ENCODE assay signal across 35 cellular contexts in genomic region chr11:120587299-120587698, GRCh38.
DNase-seq lines count a peak whose midpoint lies in the region; ATAC-seq, FAIRE-seq and TF ChIP-seq lines count a peak whose summit lies in the region.
"Had no signal": no experiment of that assay in that cellular context is flagged by ENCODE, and none has a peak within 500 bp of the region (broad histone marks: within the 10 kb centered on the region; RNA-seq: fewer than 3 reads in every experiment).

No MANE protein-coding gene starts in this region.

- no peaks in the 10 kb centered on the region for H3K9me3 ChIP-seq in H1 (ENCODE audit: insufficient read depth in 2 of 2, low read depth in 1 of 2, low read length in 1 of 2)
- H3K9me3 ChIP-seq in neural cell (ENCODE audit: low read length): no peaks in the 10 kb centered on the region
- H3K9me3 ChIP-seq in upper lobe of right lung: peaks cover 4% of the 10 kb centered on the region
- H3K9me3 ChIP-seq: BE2C had no signal

- H3K4me3 ChIP-seq in H1 (ENCODE audit: extremely low read depth in 1 of 4, insufficient read depth in 2 of 4, low read depth in 3 of 4, low read length in 4 of 4) (no peak overlapping the region), neural cell (ENCODE audit: low read length) (peak overlapping the region; percentile 58), upper lobe of right lung (no peak overlapping the region)
- H3K4me3 ChIP-seq: A549; BLaER1; BLaER1 treated with 17β-estradiol and CSF1 and Interleukin-3, amounts not matched to agents 10 nM and 100 nM had no signal

- H3K4me2 ChIP-seq in H1 (ENCODE audit: insufficient read depth in 1 of 2, low read depth in 2 of 2, low read length in 2 of 2) (no peak overlapping the region), neural cell (ENCODE audit: low read length) (peak overlapping the region; percentile 32)
- H3K4me2 ChIP-seq: A549; BLaER1; BLaER1 treated with 17β-estradiol and CSF1 and Interleukin-3, amounts not matched to agents 10 nM and 100 nM had no signal

- 87% methylated on average over 4 of the region's 4 CpGs; no CpG with 5 or more reads in 1 of the 2 experiments for WGBS in H1 (ENCODE audit: extremely low coverage in 1 of 2, insufficient coverage in 1 of 2, insufficient read length in 1 of 2, insufficient replicate concordance in 2 of 2, low coverage in 1 of 2, low lambda C conversion rate in 2 of 2, missing lambda C conversion rate in 1 of 2), 2 experiments

- H3F3A ChIP-seq in neural cell (ENCODE audit: insufficient read depth, low read length, poor library complexity, severe bottlenecking): peaks cover 8% of the 10 kb centered on the region

- intact Hi-C loops in upper lobe of right lung (cut with DNase I): no loop called here

- H3K79me1 ChIP-seq in H1 (ENCODE audit: low read depth, low read length): peaks cover 2% of the 10 kb centered on the region

- no peak overlapping the region for H4K91ac ChIP-seq in H1 (replicated peaks; ENCODE audit: insufficient read length, low read length)

- TF ChIP-seq RAD21 in H1 (IDR thresholded peaks at IDR 0.05 in 1 of 2, conservative IDR thresholded peaks at IDR 0.05 in 1 of 2; ENCODE audit: low read depth in 2 of 2, low read length in 2 of 2) (no peak), neural cell (conservative IDR thresholded peaks at IDR 0.05) (no peak)

- H3K14ac ChIP-seq in H1 (ENCODE audit: insufficient read length): no peak overlapping the region

- 0 out of 2 replicates have a peak, but pooled peaks cover 2% of the 10 kb centered on the region for H3K23me2 ChIP-seq in H1 (ENCODE audit: low read depth, low read length)

- H3K56ac ChIP-seq in H1 (replicated peaks; ENCODE audit: insufficient read length, low read depth, low read length): no peak overlapping the region

- H2AFZ ChIP-seq in H1 (ENCODE audit: low read length) (no peak overlapping the region), neural cell (ENCODE audit: low read depth, low read length) (no peak overlapping the region)

- H4K5ac ChIP-seq in H1 (ENCODE audit: insufficient read length, low read depth, low read length): no peak overlapping the region

- no peak overlapping the region for H4K8ac ChIP-seq in H1 (ENCODE audit: extremely low read depth, insufficient read depth, low read length)

- no peak overlapping the region for H3K23ac ChIP-seq in H1 (ENCODE audit: insufficient read length)

- H4K20me1 ChIP-seq in H1 (replicated peaks in 1 of 2; ENCODE audit: control insufficient read depth in 1 of 2, insufficient read depth in 2 of 2, low read length in 2 of 2): peaks cover 0 to 1% of the 10 kb centered on the region in 2 experiments
- no peaks in the 10 kb centered on the region for H4K20me1 ChIP-seq in neural cell (ENCODE audit: insufficient read depth)
- H4K20me1 ChIP-seq: BLaER1 had no signal

- no peak for ATAC-seq in upper lobe of right lung
- ATAC-seq in GM19351 (IDR thresholded peaks at IDR 0.05; ENCODE audit: unreplicated experiment): no peak
- ATAC-seq in HG02642 (IDR thresholded peaks at IDR 0.05; ENCODE audit: poor library complexity, unreplicated experiment): no peak
- ATAC-seq: A549; CD8-positive, alpha-beta T cell had no signal

- no peak overlapping the region for H3K27ac ChIP-seq in H1 (ENCODE audit: low read depth, low read length)
- peak overlapping the region; percentile 83 for H3K27ac ChIP-seq in neural cell (ENCODE audit: low read length)
- no peak overlapping the region for H3K27ac ChIP-seq in upper lobe of right lung
- H3K27ac ChIP-seq: 22Rv1; A549; BLaER1; BLaER1 treated with 17β-estradiol and CSF1 and Interleukin-3, amounts not matched to agents 10 nM and 100 nM; C4-2B had no signal

- TF ChIP-seq POLR2A in GM12892 (IDR thresholded peaks at IDR 0.05; ENCODE audit: low read depth, low read length): no peak
- no peak for TF ChIP-seq POLR2A in H1 (IDR thresholded peaks at IDR 0.05; ENCODE audit: control extremely low read depth in 1 of 2, low read depth in 2 of 2, low read length in 2 of 2)

- no peak overlapping the region for H2AK5ac ChIP-seq in H1 (ENCODE audit: low read depth, low read length)

- H3K9me2 ChIP-seq in neural cell (ENCODE audit: insufficient read depth, low read length): no peaks in the 10 kb centered on the region

- TF ChIP-seq CTCF in H1 (IDR thresholded peaks at IDR 0.05; ENCODE audit: control extremely low read depth in 1 of 3, insufficient read depth in 1 of 3, low read depth in 1 of 3, low read length in 3 of 3) (no peak), neural cell (IDR thresholded peaks at IDR 0.05; ENCODE audit: poor library complexity, severe bottlenecking) (no peak), upper lobe of right lung (IDR thresholded peaks at IDR 0.05) (no peak)

- CTCF ChIA-PET in H1 (lab: Charles Lee; ENCODE audit: partially characterized antibody): interaction anchor here (0.7 to 1.4 kb wide), 7 partner anchors 12 to 343 kb away, joined by 3 to 4 read pairs (median 3); no protein-coding TSS in a partner anchor

- no peak overlapping the region for H2BK12ac ChIP-seq in H1 (ENCODE audit: low read depth, low read length)

- no peak overlapping the region for H2BK20ac ChIP-seq in H1 (ENCODE audit: low read length)

- POLR2A ChIA-PET in H1 (lab: Charles Lee; ENCODE audit: partially characterized antibody): interaction anchor here (0.8 to 1.2 kb wide), 3 partner anchors 10 to 24 kb away, joined by 3 to 4 read pairs (median 4); no protein-coding TSS in a partner anchor

- H3K27me3 ChIP-seq in H1 (replicated peaks in 1 of 4; ENCODE audit: control insufficient read depth in 3 of 4, extremely low read depth in 1 of 4, insufficient read depth in 3 of 4, low read length in 3 of 4): no peaks in the 10 kb centered on the region; a peak in 2 of 7 replicates
- no peaks in the 10 kb centered on the region for H3K27me3 ChIP-seq in neural cell (ENCODE audit: insufficient read depth, low read depth, low read length)
- H3K27me3 ChIP-seq in upper lobe of right lung: no peaks in the 10 kb centered on the region
- H3K27me3 ChIP-seq: BE2C had no signal

- H3K4ac ChIP-seq in H1 (replicated peaks; ENCODE audit: insufficient read length, low read depth, low read length): no peak overlapping the region

- H3K9ac ChIP-seq in H1 (replicated peaks in 1 of 4; ENCODE audit: extremely low read depth in 1 of 4, low read depth in 3 of 4, low read length in 3 of 4) (no peak overlapping the region), neural cell (ENCODE audit: low read length) (peak overlapping the region; percentile 44)
- H3K9ac ChIP-seq: BLaER1; BLaER1 treated with 17β-estradiol and CSF1 and Interleukin-3, amounts not matched to agents 10 nM and 100 nM had no signal

- FAIRE-seq in GM12892 (lab: Jason Lieb, UNC) (peak; percentile 38), H1 (lab: Jason Lieb, UNC) (no peak)
- FAIRE-seq: A204.1, A549, D721Med had no signal

- no peaks in the 10 kb centered on the region for H3K79me2 ChIP-seq in H1 (ENCODE audit: control insufficient read depth in 1 of 2, insufficient read depth in 2 of 2, low read length in 2 of 2)
- no peaks in the 10 kb centered on the region for H3K79me2 ChIP-seq in neural cell (replicated peaks; ENCODE audit: insufficient read depth, low read length)

- H2BK5ac ChIP-seq in H1 (ENCODE audit: low read depth, low read length): no peak overlapping the region

- H3K4me1 ChIP-seq in H1 (replicated peaks in 1 of 4; ENCODE audit: control insufficient read depth in 3 of 4, insufficient read depth in 4 of 4, low read length in 3 of 4): peaks cover 2 to 14% (median 11%) of the 10 kb centered on the region in 4 experiments
- H3K4me1 ChIP-seq in upper lobe of right lung: no peaks in the 10 kb centered on the region
- H3K4me1 ChIP-seq: A549; BE2C; BLaER1; BLaER1 treated with 17β-estradiol and CSF1 and Interleukin-3, amounts not matched to agents 10 nM and 100 nM; Caco-2 had no signal

- H2BK120ac ChIP-seq in H1 (replicated peaks; ENCODE audit: low read depth, low read length): no peak overlapping the region

- TF ChIP-seq EP300 in H1 (IDR thresholded peaks at IDR 0.05; ENCODE audit: borderline replicate concordance in 1 of 2, low read depth in 2 of 2, low read length in 2 of 2) (no peak), neural cell (conservative IDR thresholded peaks at IDR 0.05; ENCODE audit: poor library complexity, severe bottlenecking) (peak; percentile 54)

- no peaks in the 10 kb centered on the region for H3K36me3 ChIP-seq in H1 (ENCODE audit: control insufficient read depth in 2 of 4, insufficient read depth in 4 of 4, low read length in 3 of 4)
- H3K36me3 ChIP-seq in neural cell (ENCODE audit: insufficient read depth, low read length): no peaks in the 10 kb centered on the region
- no peaks in the 10 kb centered on the region for H3K36me3 ChIP-seq in upper lobe of right lung
- H3K36me3 ChIP-seq: BE2C; BLaER1; BLaER1 treated with 17β-estradiol and CSF1 and Interleukin-3, amounts not matched to agents 10 nM and 100 nM had no signal

- H3K18ac ChIP-seq in H1 (ENCODE audit: extremely low read depth, low read length): no peak overlapping the region

- DNase-seq in GM12892 (ENCODE audit: insufficient read length) (no peak), H1 (ENCODE audit: low read depth in 1 of 2, low spot score in 2 of 2) (no peak), upper lobe of right lung (peak; percentile 3), DMS114 treated with DMSO at 0.1 percent for 48 hours (lab: John Stamatoyannopoulos, UW; ENCODE audit: unreplicated experiment) (no peak)
- no peak for DNase-seq in stimulated activated CD4-positive, alpha-beta T cell treated with anti-CD3 and anti-CD28 coated beads, Interleukin-1b, Interleukin-23, amount 100 ng/mL, for 48 hours
- DNase-seq: 8988T; ACHN; AML-193; BE2C; C1 segment of cervical spinal cord; Caco-2; Calu3; CD4-positive, alpha-beta memory T cell; CD4-positive, alpha-beta T cell; CD4-positive, CD25-positive, alpha-beta regulatory T cell; CD8-positive, alpha-beta memory T cell; CD8-positive, alpha-beta T cell; COR-L47; DMS 273 treated with DMSO at 0.1 percent for 48 hours; DMS153; DMS53; DMS79; DMS79 treated with DMSO at 0.1 percent for 48 hours; DND-41; EL had no signal

- 0 out of 2 replicates have a peak overlapping the region, but pooled peaks have one; percentile 47 for H2BK15ac ChIP-seq in H1 (ENCODE audit: low read length)

TF ChIP-seq in H1, 55 proteins besides CTCF, POLR2A, EP300 and RAD21 (continues in another document):
- TF ChIP-seq KDM5A (IDR thresholded peaks at IDR 0.05; ENCODE audit: low read length) (no peak), SP2 (IDR thresholded peaks at IDR 0.05; ENCODE audit: low read length) (no peak), GABPA (IDR thresholded peaks at IDR 0.05; ENCODE audit: borderline replicate concordance, insufficient read depth, low read length) (no peak)

TF ChIP-seq in neural cell, 6 proteins besides CTCF, POLR2A, EP300 and RAD21 (continues in another document):
- TF ChIP-seq EZH2 (IDR thresholded peaks at IDR 0.05; ENCODE audit: borderline replicate concordance, insufficient read depth, low read length, poor library complexity, severe bottlenecking) (no peak), MXI1 (conservative IDR thresholded peaks at IDR 0.05; ENCODE audit: poor library complexity, severe bottlenecking) (peak; percentile 24), POLR2AphosphoS5 (IDR thresholded peaks at IDR 0.05) (peak; percentile 65), TAF1 (IDR thresholded peaks at IDR 0.05; ENCODE audit: low read depth) (no peak), SMC3 (conservative IDR thresholded peaks at IDR 0.05; ENCODE audit: poor library complexity) (no peak)
